Comparison of ENCODE assay signal across 18 cellular contexts in genomic region chr4:884259-884658, GRCh38. TPM values are rescaled to one million over a fixed set of nuclear protein-coding genes. Genes with fewer than 3 reads are reported as not detected.
DNase-seq lines count a peak whose midpoint lies in the region; ATAC-seq, FAIRE-seq and TF ChIP-seq lines count a peak whose summit lies in the region.
"Had no signal": no experiment of that assay in that cellular context is flagged by ENCODE, and none has a peak within 500 bp of the region (broad histone marks: within the 10 kb centered on the region; RNA-seq: fewer than 3 reads in every experiment).

No MANE protein-coding gene starts in this region.

- H3K27ac ChIP-seq in GM12878 (ENCODE audit: control insufficient read depth, insufficient read depth), result no peak overlapping the region
- H3K27ac ChIP-seq: BLaER1 had no signal

- WGBS in GM12878 (ENCODE audit: insufficient coverage, insufficient replicate concordance, low lambda C conversion rate, missing lambda C conversion rate), result 83% methylated on average over 15 of the region's 15 CpGs

- peaks cover 6 to 30% of the 10 kb centered on the region in 2 experiments; a peak in 2 of 4 replicates for H3K36me3 ChIP-seq in GM12878 (ENCODE audit: control insufficient read depth in 2 of 2, insufficient read depth in 2 of 2, low read length in 1 of 2)

- TF ChIP-seq CTCF in activated CD8-positive, alpha-beta T cell treated with anti-CD3 and anti-CD28 coated beads for 36 hours (IDR thresholded peaks at IDR 0.05), result no peak
- no peak for TF ChIP-seq CTCF in GM12878 (IDR thresholded peaks at IDR 0.05 in 2 of 3, conservative IDR thresholded peaks at IDR 0.05 in 1 of 3; ENCODE audit: control insufficient read depth in 2 of 3, extremely low read depth in 1 of 3, insufficient read depth in 1 of 3, low read depth in 3 of 3, low read length in 3 of 3)
- TF ChIP-seq CTCF in glutamatergic neuron (IDR thresholded peaks at IDR 0.05; ENCODE audit: partially characterized antibody, unreplicated experiment), result no peak

- H3K27me3 Mint-ChIP-seq in activated CD8-positive, alpha-beta T cell treated with anti-CD3 and anti-CD28 coated beads for 36 hours, result no peaks in the 10 kb centered on the region
- no peaks in the 10 kb centered on the region for H3K27me3 Mint-ChIP-seq in activated CD8-positive, alpha-beta T cell treated with anti-CD3 and anti-CD28 coated beads, Interleukin-2, amount 10 ng/mL, durations not matched to agents 7 days and 5 days (ENCODE audit: low read depth)
- H3K27me3 Mint-ChIP-seq in glutamatergic neuron (ENCODE audit: unreplicated experiment), result peaks cover 13% of the 10 kb centered on the region
- no peaks in the 10 kb centered on the region for H3K27me3 Mint-ChIP-seq in stimulated activated naive B cell treated with anti-CD40 and anti-IgM and Interleukin-4, amounts not matched to agents 10 μg/mL and 1 μg/mL and 100 μg/mL, for 72 hours

- H3K36me3 Mint-ChIP-seq in activated CD8-positive, alpha-beta T cell treated with anti-CD3 and anti-CD28 coated beads for 36 hours (ENCODE audit: low read depth), result peaks cover 23% of the 10 kb centered on the region
- peaks cover 48% of the 10 kb centered on the region for H3K36me3 Mint-ChIP-seq in activated CD8-positive, alpha-beta T cell treated with anti-CD3 and anti-CD28 coated beads, Interleukin-2, amount 10 ng/mL, durations not matched to agents 7 days and 5 days (ENCODE audit: low read depth)
- H3K36me3 Mint-ChIP-seq in glutamatergic neuron (ENCODE audit: unreplicated experiment), result peaks cover 10% of the 10 kb centered on the region
- peaks cover 39 to 50% of the 10 kb centered on the region in 2 donors for H3K36me3 Mint-ChIP-seq in stimulated activated naive B cell treated with anti-CD40 and anti-IgM and Interleukin-4, amounts not matched to agents 10 μg/mL and 1 μg/mL and 100 μg/mL, for 72 hours

- no peak overlapping the region for H3K4me3 Mint-ChIP-seq in activated CD8-positive, alpha-beta T cell treated with anti-CD3 and anti-CD28 coated beads for 36 hours
- H3K4me3 Mint-ChIP-seq in activated CD8-positive, alpha-beta T cell treated with anti-CD3 and anti-CD28 coated beads, Interleukin-2, amount 10 ng/mL, durations not matched to agents 7 days and 5 days, result no peak overlapping the region
- H3K4me3 Mint-ChIP-seq in glutamatergic neuron (ENCODE audit: unreplicated experiment), result peak overlapping the region; percentile 32
- H3K4me3 Mint-ChIP-seq in stimulated activated naive B cell treated with anti-CD40 and anti-IgM and Interleukin-4, amounts not matched to agents 10 μg/mL and 1 μg/mL and 100 μg/mL, for 72 hours, result no peak overlapping the region
- H3K4me3 Mint-ChIP-seq: CD14-positive monocyte; CD8-positive, alpha-beta T cell had no signal

- H3K9ac ChIP-seq in GM12878 (ENCODE audit: control insufficient read depth, insufficient read depth, low read length), result no peak overlapping the region
- H3K9ac ChIP-seq: BLaER1 had no signal

- no peak for DNase-seq in activated CD8-positive, alpha-beta T cell treated with anti-CD3 and anti-CD28 coated beads for 36 hours
- DNase-seq in activated CD8-positive, alpha-beta T cell treated with anti-CD3 and anti-CD28 coated beads, Interleukin-2, amount 10 ng/mL, durations not matched to agents 7 days and 5 days, result no peak
- DNase-seq in GM12878 (ENCODE audit: low read depth, low spot score) (no peak), glutamatergic neuron (no peak), superior temporal gyrus (ENCODE audit: extremely low spot score) (no peak), NCI-H524 treated with DMSO at 0.1 percent for 48 hours (lab: John Stamatoyannopoulos, UW) (no peak)
- no peak for DNase-seq in stimulated activated naive B cell treated with anti-CD40 and anti-IgM and Interleukin-4, amounts not matched to agents 10 μg/mL and 1 μg/mL and 100 μg/mL, for 72 hours
- no peak for DNase-seq in activated CD4-positive, alpha-beta T cell treated with anti-CD3 and anti-CD28 coated beads, Interleukin-2, amount 50 U/mL, for 48 hours
- DNase-seq: 8988T; Calu3; CD8-positive, alpha-beta T cell; DMS79 treated with DMSO at 0.1 percent for 48 hours; GF-D8 had no signal

- no TSS peak for BruUV-seq in GM12878 (replicated peaks; lab: Mats Ljungman, UMichigan)

- intact Hi-C loops in activated CD8-positive, alpha-beta T cell treated with anti-CD3 and anti-CD28 coated beads for 36 hours (cut with micrococcal nuclease), result no loop called here
- intact Hi-C loops in GM12878 (cut with micrococcal nuclease; ENCODE audit: unreplicated experiment), result no loop called here

- H4K20me1 ChIP-seq in GM12878 (ENCODE audit: control insufficient read depth, insufficient read depth), result no peaks in the 10 kb centered on the region

- no peak overlapping the region for H2AFZ ChIP-seq in GM12878 (ENCODE audit: control insufficient read depth, low read depth, low read length)

- FAIRE-seq in GM12878 (lab: Jason Lieb, UNC), result no peak
- FAIRE-seq: GM19239 had no signal

- POLR2A ChIA-PET in activated CD8-positive, alpha-beta T cell treated with anti-CD3 and anti-CD28 coated beads for 36 hours (lab: Charles Lee), result interaction anchor here (1.8 kb wide), 1 partner anchor 109 kb away, joined by 5 read pairs; no protein-coding TSS in a partner anchor
- POLR2A ChIA-PET in activated CD8-positive, alpha-beta T cell treated with anti-CD3 and anti-CD28 coated beads, Interleukin-2, amount 10 ng/mL, durations not matched to agents 7 days and 5 days (lab: Charles Lee), result no interaction called here
- POLR2A ChIA-PET in GM12878 (lab: Charles Lee), result no interaction called here

- peak overlapping the region; percentile 28 for H3K27ac Mint-ChIP-seq in activated CD8-positive, alpha-beta T cell treated with anti-CD3 and anti-CD28 coated beads for 36 hours
- no peak overlapping the region for H3K27ac Mint-ChIP-seq in activated CD8-positive, alpha-beta T cell treated with anti-CD3 and anti-CD28 coated beads, Interleukin-2, amount 10 ng/mL, durations not matched to agents 7 days and 5 days
- peak overlapping the region; percentile 89 for H3K27ac Mint-ChIP-seq in glutamatergic neuron (ENCODE audit: unreplicated experiment)
- H3K27ac Mint-ChIP-seq in stimulated activated naive B cell treated with anti-CD40 and anti-IgM and Interleukin-4, amounts not matched to agents 10 μg/mL and 1 μg/mL and 100 μg/mL, for 72 hours, result peak overlapping the region; percentile 65
- H3K27ac Mint-ChIP-seq: CD8-positive, alpha-beta T cell had no signal

- H3K27me3 ChIP-seq in GM12878 (replicated peaks in 1 of 2; ENCODE audit: control insufficient read depth in 2 of 2, insufficient read depth in 2 of 2, low read length in 1 of 2), result no peaks in the 10 kb centered on the region
- H3K27me3 ChIP-seq: BLaER1 had no signal

- H3K9me3 ChIP-seq in GM12878 (replicated peaks; ENCODE audit: control insufficient read depth, insufficient read depth, low read length), result no peaks in the 10 kb centered on the region
- H3K9me3 ChIP-seq: BLaER1, HAP-1 had no signal

- peaks cover 9% of the 10 kb centered on the region for H3K4me1 ChIP-seq in GM12878 (ENCODE audit: control insufficient read depth, insufficient read depth, low read length)
- H3K4me1 ChIP-seq: BLaER1, HAP-1 had no signal

- RAD21 ChIA-PET in GM12878 (lab: Charles Lee; ENCODE audit: unreplicated experiment), result no interaction called here

- SMC1A ChIA-PET in GM12878 (lab: Charles Lee; ENCODE audit: uncharacterized antibody, unreplicated experiment), result no interaction called here

- no peak overlapping the region for H3K4me2 ChIP-seq in GM12878 (ENCODE audit: control insufficient read depth, insufficient read depth)
- H3K4me2 ChIP-seq: BLaER1 had no signal

- no peak for TF ChIP-seq RAD21 in GM12878 (IDR thresholded peaks at IDR 0.05; ENCODE audit: insufficient read depth, low read depth, low read length)

- no peak for ATAC-seq in activated CD8-positive, alpha-beta T cell treated with anti-CD3 and anti-CD28 coated beads for 36 hours
- ATAC-seq in activated CD8-positive, alpha-beta T cell treated with anti-CD3 and anti-CD28 coated beads, Interleukin-2, amount 10 ng/mL, durations not matched to agents 7 days and 5 days, result no peak
- ATAC-seq in GM12878, result no peak
- no peak for ATAC-seq in stimulated activated naive B cell treated with anti-CD40 and anti-IgM and Interleukin-4, amounts not matched to agents 10 μg/mL and 1 μg/mL and 100 μg/mL, for 72 hours (replicated peaks)
- ATAC-seq: CD8-positive, alpha-beta T cell had no signal

- no peak overlapping the region for H3K4me3 ChIP-seq in GM12878
- H3K4me3 ChIP-seq: BLaER1, HAP-1 had no signal

- H3K9me3 Mint-ChIP-seq in activated CD8-positive, alpha-beta T cell treated with anti-CD3 and anti-CD28 coated beads for 36 hours, result peaks cover 4% of the 10 kb centered on the region
- no peaks in the 10 kb centered on the region for H3K9me3 Mint-ChIP-seq in activated CD8-positive, alpha-beta T cell treated with anti-CD3 and anti-CD28 coated beads, Interleukin-2, amount 10 ng/mL, durations not matched to agents 7 days and 5 days (ENCODE audit: insufficient read depth)
- peaks cover 25% of the 10 kb centered on the region for H3K9me3 Mint-ChIP-seq in glutamatergic neuron (ENCODE audit: unreplicated experiment)
- peaks cover 5 to 6% of the 10 kb centered on the region in 2 donors for H3K9me3 Mint-ChIP-seq in stimulated activated naive B cell treated with anti-CD40 and anti-IgM and Interleukin-4, amounts not matched to agents 10 μg/mL and 1 μg/mL and 100 μg/mL, for 72 hours
- H3K9me3 Mint-ChIP-seq: CD8-positive, alpha-beta T cell had no signal

- no peak for TF ChIP-seq EP300 in GM12878 (IDR thresholded peaks at IDR 0.05; ENCODE audit: borderline replicate concordance in 1 of 2, control insufficient read depth in 1 of 2, low read depth in 2 of 2, low read length in 2 of 2)

- no peaks in the 10 kb centered on the region for H3K79me2 ChIP-seq in GM12878 (ENCODE audit: control insufficient read depth, insufficient read depth, low read length)

- in situ Hi-C loops in GM12878 (cut with MboI), result no loop called here

- H3K4me1 Mint-ChIP-seq in activated CD8-positive, alpha-beta T cell treated with anti-CD3 and anti-CD28 coated beads for 36 hours (ENCODE audit: low read depth), result peaks cover 13% of the 10 kb centered on the region
- H3K4me1 Mint-ChIP-seq in activated CD8-positive, alpha-beta T cell treated with anti-CD3 and anti-CD28 coated beads, Interleukin-2, amount 10 ng/mL, durations not matched to agents 7 days and 5 days (ENCODE audit: low read depth), result peaks cover 14% of the 10 kb centered on the region
- peaks cover 21% of the 10 kb centered on the region for H3K4me1 Mint-ChIP-seq in glutamatergic neuron (ENCODE audit: low read depth, unreplicated experiment)
- H3K4me1 Mint-ChIP-seq in stimulated activated naive B cell treated with anti-CD40 and anti-IgM and Interleukin-4, amounts not matched to agents 10 μg/mL and 1 μg/mL and 100 μg/mL, for 72 hours, result peaks cover 5 to 12% of the 10 kb centered on the region in 2 donors
- H3K4me1 Mint-ChIP-seq: CD14-positive monocyte had no signal

- CTCF ChIA-PET in activated CD8-positive, alpha-beta T cell treated with anti-CD3 and anti-CD28 coated beads for 36 hours (lab: Charles Lee), result no interaction called here
- CTCF ChIA-PET in activated CD8-positive, alpha-beta T cell treated with anti-CD3 and anti-CD28 coated beads, Interleukin-2, amount 10 ng/mL, durations not matched to agents 7 days and 5 days (lab: Charles Lee), result no interaction called here
- CTCF ChIA-PET in GM12878 (lab: Yijun Ruan, JAX), result no interaction called here

- TF ChIP-seq POLR2A in GM12878 (IDR thresholded peaks at IDR 0.05; ENCODE audit: low read depth, low read length), result peak; percentile 61; the same call in 1 of the 2 replicates

RNA-seq across cellular contexts. Expression of gene GAK, which starts 47.9 kb away (rescaled TPM):
- 100 to 1,000 TPM in 1 of 2 experiments, 10 to 100 TPM in 1; 97.8 to 102 TPM for total RNA-seq in activated CD8-positive, alpha-beta T cell treated with anti-CD3 and anti-CD28 coated beads for 36 hours
- total RNA-seq in activated CD8-positive, alpha-beta T cell treated with anti-CD3 and anti-CD28 coated beads, Interleukin-2, amount 10 ng/mL, durations not matched to agents 7 days and 5 days, result 100 to 1,000 TPM; 155 to 163 TPM
- total RNA-seq in GM12878 (2013; cell fraction: nucleolus; rRNA removed), result 353 and 398 TPM in 2 replicates
- total RNA-seq in GM12878 (2014; rRNA removed) (84.3 and 96.9 TPM in 2 replicates), GM12878 (2014; rRNA removed; fragmentation: Illumina TruSeq; extraction: Trizol) (18.4 and 22.5 TPM in 2 replicates), GM12878 (2021) (114 and 127 TPM in 2 replicates), glutamatergic neuron (ENCODE audit: unreplicated experiment) (123 TPM)
- 15.7 TPM for polyA plus RNA-seq in GM12878 (2011; ENCODE audit: low read depth)
- polyA plus RNA-seq in GM12878 (2011; rRNA removed) (20.8 and 36.6 TPM in 2 replicates), GM12878 (2014; fragmentation: Illumina TruSeq; extraction: Trizol) (9.3 and 20.2 TPM in 2 replicates), GM12878 (2014; fragmentation: Nextera tagmentation; extraction: Ambion mirVana) (1 to 10 TPM in 1 of 2 experiments, under 1 TPM in 1; 0.82 to 5.7 TPM), GM12878 (2014; rRNA removed) (87.6 and 109 TPM in 2 replicates), GM12878 (2016; fragmentation: Nextera tagmentation; extraction: Ambion mirVana) (10 to 100 TPM; 71.0 to 73.6 TPM)
- 34.7 and 47.1 TPM in 2 replicates for polyA plus RNA-seq in GM12878 (2011; cell fraction: cytosol; rRNA removed)
- 193 and 259 TPM in 2 replicates for polyA plus RNA-seq in GM12878 (2011; cell fraction: nucleus; rRNA removed)
- polyA plus RNA-seq in GM12878 (2012), result 54.3 and 64.5 TPM in 2 replicates
- polyA minus RNA-seq in GM12878 (2011; rRNA and poly(A)+ RNA removed), result 83.6 and 214 TPM in 2 replicates
- 29.3 and 36.4 TPM in 2 replicates for polyA minus RNA-seq in GM12878 (2011; cell fraction: cytosol; rRNA and poly(A)+ RNA removed)
- polyA minus RNA-seq in GM12878 (2011; cell fraction: nucleus; rRNA and poly(A)+ RNA removed), result 79.4 and 142 TPM in 2 replicates

RNA-seq across cellular contexts. Expression of gene TMEM175, which starts 48.0 kb away (rescaled TPM):
- total RNA-seq in activated CD8-positive, alpha-beta T cell treated with anti-CD3 and anti-CD28 coated beads for 36 hours, result 10 to 100 TPM; 11.0 to 11.2 TPM
- 10 to 100 TPM; 27.2 to 30.1 TPM for total RNA-seq in activated CD8-positive, alpha-beta T cell treated with anti-CD3 and anti-CD28 coated beads, Interleukin-2, amount 10 ng/mL, durations not matched to agents 7 days and 5 days
- total RNA-seq in GM12878 (2013; cell fraction: nucleolus; rRNA removed), result 41.5 and 43.7 TPM in 2 replicates
- 26.1 and 31.8 TPM in 2 replicates for total RNA-seq in GM12878 (2014; rRNA removed)
- total RNA-seq in GM12878 (2014; rRNA removed; fragmentation: Illumina TruSeq; extraction: Trizol), result 11.1 and 12.4 TPM in 2 replicates
- 21.8 and 26.0 TPM in 2 replicates for total RNA-seq in GM12878 (2021)
- 29.5 TPM for polyA plus RNA-seq in GM12878 (2011; ENCODE audit: low read depth)
- 9.5 and 19.2 TPM in 2 replicates for polyA plus RNA-seq in GM12878 (2011; rRNA removed)
- polyA plus RNA-seq in GM12878 (2011; cell fraction: cytosol; rRNA removed), result 36.8 and 40.3 TPM in 2 replicates
- 218 and 219 TPM in 2 replicates for polyA plus RNA-seq in GM12878 (2011; cell fraction: nucleus; rRNA removed)
- 23.1 and 26.7 TPM in 2 replicates for polyA plus RNA-seq in GM12878 (2012)
- 3.8 and 10.0 TPM in 2 replicates for polyA plus RNA-seq in GM12878 (2014; fragmentation: Illumina TruSeq; extraction: Trizol)
- under 1 TPM; 0.11 to 0.22 TPM for polyA plus RNA-seq in GM12878 (2014; fragmentation: Nextera tagmentation; extraction: Ambion mirVana)
- 39.5 and 53.5 TPM in 2 replicates for polyA plus RNA-seq in GM12878 (2014; rRNA removed)
- 10 to 100 TPM; 25.4 to 31.5 TPM for polyA plus RNA-seq in GM12878 (2016; fragmentation: Nextera tagmentation; extraction: Ambion mirVana)
- 12.2 and 16.1 TPM in 2 replicates for polyA minus RNA-seq in GM12878 (2011; rRNA and poly(A)+ RNA removed)
- polyA minus RNA-seq in GM12878 (2011; cell fraction: cytosol; rRNA and poly(A)+ RNA removed), result 6.5 and 9.0 TPM in 2 replicates
- 21.6 and 32.9 TPM in 2 replicates for polyA minus RNA-seq in GM12878 (2011; cell fraction: nucleus; rRNA and poly(A)+ RNA removed)
- total RNA-seq in glutamatergic neuron (ENCODE audit: unreplicated experiment), result 62.7 TPM

RNA-seq across cellular contexts. Expression of gene CPLX1, which starts 58.3 kb away (rescaled TPM):
- not detected for total RNA-seq in activated CD8-positive, alpha-beta T cell treated with anti-CD3 and anti-CD28 coated beads for 36 hours
- total RNA-seq in activated CD8-positive, alpha-beta T cell treated with anti-CD3 and anti-CD28 coated beads, Interleukin-2, amount 10 ng/mL, durations not matched to agents 7 days and 5 days, result under 1 TPM; 0.39 to 0.53 TPM
- 0.25 TPM in 1 of 2 replicates, not detected in the other for total RNA-seq in GM12878 (2013; cell fraction: nucleolus; rRNA removed)
- total RNA-seq in GM12878 (2014; rRNA removed), result 0.16 TPM in 1 of 2 replicates, not detected in the other
- 0.09 TPM in 1 of 2 replicates, not detected in the other for total RNA-seq in GM12878 (2014; rRNA removed; fragmentation: Illumina TruSeq; extraction: Trizol)
- total RNA-seq in GM12878 (2021), result 1.2 and 2.2 TPM in 2 replicates
- 0.10 TPM for polyA plus RNA-seq in GM12878 (2011; ENCODE audit: low read depth)
- polyA plus RNA-seq in GM12878 (2011; rRNA removed), result not detected in 2 replicates
- polyA plus RNA-seq in GM12878 (2011; cell fraction: cytosol; rRNA removed), result 0.06 TPM in 1 of 2 replicates, not detected in the other
- 0.12 and 0.46 TPM in 2 replicates for polyA plus RNA-seq in GM12878 (2011; cell fraction: nucleus; rRNA removed)
- 0.88 and 2.1 TPM in 2 replicates for polyA plus RNA-seq in GM12878 (2012)
- 0.04 TPM in 1 of 2 replicates, not detected in the other for polyA plus RNA-seq in GM12878 (2014; fragmentation: Illumina TruSeq; extraction: Trizol)
- polyA plus RNA-seq in GM12878 (2014; fragmentation: Nextera tagmentation; extraction: Ambion mirVana), result not detected
- polyA plus RNA-seq in GM12878 (2014; rRNA removed), result 0.28 and 0.57 TPM in 2 replicates
- polyA plus RNA-seq in GM12878 (2016; fragmentation: Nextera tagmentation; extraction: Ambion mirVana), result under 1 TPM in 1 of 2 experiments, not detected in 1; 0.13 TPM
- polyA minus RNA-seq in GM12878 (2011; rRNA and poly(A)+ RNA removed), result not detected in 2 replicates
- polyA minus RNA-seq in GM12878 (2011; cell fraction: cytosol; rRNA and poly(A)+ RNA removed), result not detected in 2 replicates
- polyA minus RNA-seq in GM12878 (2011; cell fraction: nucleus; rRNA and poly(A)+ RNA removed), result not detected in 2 replicates
- total RNA-seq in glutamatergic neuron (ENCODE audit: unreplicated experiment), result 115 TPM
- polyA plus RNA-seq: AG04450, CD14-positive monocyte had no signal

Comparison
In these comparisons a context has a peak if more than half of its experiments do, and no peak if none do; other contexts are left out.
1. RNA of gene CPLX1, which starts 58.3 kb away (total RNA-seq): 115 TPM in glutamatergic neuron (single experiment); 0.39 to 0.53 TPM in activated CD8-positive, alpha-beta T cell treated with anti-CD3 and anti-CD28 coated beads, Interleukin-2, amount 10 ng/mL, durations not matched to agents 7 days and 5 days, 0.09 to 2.2 TPM in GM12878 and not detected in activated CD8-positive, alpha-beta T cell treated with anti-CD3 and anti-CD28 coated beads for 36 hours; every median in the first group is over 10 times any median in the second.